9 cellular contexts compared by ENCODE assay signal in genomic region chr4:82043081-82043808, GRCh38.
DNase-seq lines count a peak whose midpoint lies in the region; ATAC-seq and TF ChIP-seq lines count a peak whose summit lies in the region.
"Had no signal": no experiment of that assay in that cellular context is flagged by ENCODE, and none has a peak within 500 bp of the region (broad histone marks: within the 10 kb centered on the region; RNA-seq: fewer than 3 reads in every experiment).

No MANE protein-coding gene starts in this region.

- H3K9ac ChIP-seq in SK-N-MC (ENCODE audit: insufficient read length) (no peak overlapping the region), iPS-15b (ENCODE audit: low read depth, low read length) (no peak overlapping the region)

- peaks cover 7% of the 10 kb centered on the region for H3K4me1 ChIP-seq in iPS-15b (ENCODE audit: control insufficient read depth, insufficient read depth, low read length)

- no peak overlapping the region for H3K27ac ChIP-seq in SK-N-MC

- H3K4me3 ChIP-seq in SK-N-MC: peak overlapping the region; percentile 82
- peak overlapping the region; percentile 82 for H3K4me3 ChIP-seq in iPS-15b (ENCODE audit: low read depth, low read length)
- H3K4me3 ChIP-seq in retinal pigment epithelial cell (ENCODE audit: low read length): peak overlapping the region; percentile 32

- TF ChIP-seq CTCF in retinal pigment epithelial cell (conservative IDR thresholded peaks at IDR 0.05; ENCODE audit: low read depth, low read length): no peak

- ATAC-seq in GM21528 (IDR thresholded peaks at IDR 0.05; ENCODE audit: low FRiP score, unreplicated experiment): no peak

- DNase-seq in NCI-H1417 (lab: John Stamatoyannopoulos, UW): peak in 2 of 3 experiments; percentile 32 to 64
- DNase-seq in NCI-H1417 treated with DMSO at 0.1 percent for 48 hours (lab: John Stamatoyannopoulos, UW): no peak
- no peak for DNase-seq in SK-N-MC (ENCODE audit: low read depth, low spot score)
- no peak for DNase-seq in retinal pigment epithelial cell (ENCODE audit: low read depth)
- DNase-seq in SK-N-DZ (ENCODE audit: low spot score): no peak
- no peak for DNase-seq in germinal center (ENCODE audit: low spot score)
- DNase-seq: SIG-M5 had no signal

- H3K27me3 ChIP-seq in iPS-15b (ENCODE audit: control insufficient read depth, insufficient read depth, low read length): peaks cover 37% of the 10 kb centered on the region

- H3K36me3 ChIP-seq in SK-N-MC (ENCODE audit: insufficient read depth, low read length) (no peaks in the 10 kb centered on the region), iPS-15b (ENCODE audit: control insufficient read depth, insufficient read depth, low read length) (no peaks in the 10 kb centered on the region)

- H3K9me3 ChIP-seq in SK-N-MC (ENCODE audit: low read depth, low read length) (no peaks in the 10 kb centered on the region), iPS-15b (ENCODE audit: control insufficient read depth, insufficient read depth, low read length) (no peaks in the 10 kb centered on the region)

Comparison
In these comparisons a context has a peak if more than half of its experiments do, and no peak if none do; other contexts are left out.
1. DNase-seq: peak in NCI-H1417 (2 of 3); none in NCI-H1417 treated with DMSO at 0.1 percent for 48 hours (single experiment), SK-N-MC (single experiment), retinal pigment epithelial cell (single experiment), SK-N-DZ (single experiment) and germinal center (single experiment).
2. H3K4me3 ChIP-seq: peak in every context shown above with its lines; median percentile 82 in SK-N-MC; 82 in iPS-15b; 32 in retinal pigment epithelial cell.